Comparison of ENCODE assay signal across 19 cellular contexts in genomic region chr9:97801180-97801579, GRCh38. TPM values are rescaled to one million over a fixed set of nuclear protein-coding genes. Genes with fewer than 3 reads are reported as not detected.
DNase-seq lines count a peak whose midpoint lies in the region; ATAC-seq and TF ChIP-seq lines count a peak whose summit lies in the region.
"Had no signal": no experiment of that assay in that cellular context is flagged by ENCODE, and none has a peak within 500 bp of the region (broad histone marks: within the 10 kb centered on the region; RNA-seq: fewer than 3 reads in every experiment).

No MANE protein-coding gene starts in this region.

- H3K27ac ChIP-seq in PC-9: peak overlapping the region; percentile 85; the same call in 1 of the 2 replicates
- no peak overlapping the region for H3K27ac ChIP-seq in mesenchymal stem cell (ENCODE audit: low read length, poor library complexity, severe bottlenecking)
- H3K27ac ChIP-seq in testis: no peak overlapping the region

- no peaks in the 10 kb centered on the region for H3K9me2 ChIP-seq in PC-9 (ENCODE audit: insufficient read depth)

- TF ChIP-seq CTCF in Caco-2 (IDR thresholded peaks at IDR 0.05; ENCODE audit: insufficient read depth in 1 of 2, low read depth in 1 of 2, low read length in 1 of 2, severe bottlenecking in 1 of 2, unreplicated experiment in 1 of 2) (no peak), PC-9 (conservative IDR thresholded peaks at IDR 0.05) (no peak), type B pancreatic cell (conservative IDR thresholded peaks at IDR 0.05) (no peak), testis (IDR thresholded peaks at IDR 0.05) (no peak)

- no peaks in the 10 kb centered on the region for H3K9me3 ChIP-seq in Caco-2
- no peaks in the 10 kb centered on the region for H3K9me3 ChIP-seq in PC-9 (ENCODE audit: insufficient read depth, low read depth)
- H3K9me3 ChIP-seq in mesenchymal stem cell (ENCODE audit: control insufficient read depth, low read length): no peaks in the 10 kb centered on the region
- H3K9me3 ChIP-seq in testis: no peaks in the 10 kb centered on the region

- no peak for ATAC-seq in left colon
- ATAC-seq: GM12878, GM23338, HCT116 had no signal

- no peak overlapping the region for H3K4me2 ChIP-seq in PC-9
- H3K4me2 ChIP-seq in mesenchymal stem cell (ENCODE audit: low read length, poor library complexity, severe bottlenecking): no peak overlapping the region
- H3K4me2 ChIP-seq: GM23338 had no signal

- peak overlapping the region; percentile 42 for H2AK5ac ChIP-seq in mesenchymal stem cell (ENCODE audit: low read length, severe bottlenecking)

- H3K27ac Mint-ChIP-seq in Caco-2 (ENCODE audit: unreplicated experiment) (peak overlapping the region; percentile 92), type B pancreatic cell (no peak overlapping the region)
- H3K27ac Mint-ChIP-seq: CD4-positive, alpha-beta memory T cell; GM23338; H9 had no signal

- WGBS in mesenchymal stem cell: 66% methylated on average over 1 of the region's 1 CpG
- WGBS in testis, 2 donors: 71 to 93% methylated on average over 1 of the region's 1 CpG

- no peaks in the 10 kb centered on the region for H3K79me1 ChIP-seq in mesenchymal stem cell (replicated peaks; ENCODE audit: low read length, poor library complexity, severe bottlenecking)

- POLR2A ChIA-PET in Caco-2 (lab: Charles Lee): no interaction called here
- POLR2A ChIA-PET in PC-9 (lab: Charles Lee; ENCODE audit: unreplicated experiment): interaction anchor here (0.9 kb wide), 1 partner anchor 87 kb away, joined by 14 read pairs; no protein-coding TSS in a partner anchor

- H4K91ac ChIP-seq in mesenchymal stem cell (ENCODE audit: low read length): no peak overlapping the region

- no peaks in the 10 kb centered on the region for H3K79me2 ChIP-seq in PC-9 (ENCODE audit: low read depth)

- H2BK120ac ChIP-seq in mesenchymal stem cell (ENCODE audit: low read depth, low read length): no peak overlapping the region

- H3F3A ChIP-seq in PC-9 (ENCODE audit: insufficient read depth, low read depth): peaks cover 30% of the 10 kb centered on the region; the same call in 1 of the 2 replicates

- H3K9me3 Mint-ChIP-seq in Caco-2 (ENCODE audit: unreplicated experiment): no peaks in the 10 kb centered on the region
- H3K9me3 Mint-ChIP-seq in type B pancreatic cell: no peaks in the 10 kb centered on the region
- H3K9me3 Mint-ChIP-seq: CD4-positive, alpha-beta memory T cell had no signal

- H3K9ac ChIP-seq in mesenchymal stem cell (ENCODE audit: low read length): no peak overlapping the region

- BruUV-seq in Caco-2 (replicated peaks; lab: Mats Ljungman, UMichigan) (no TSS peak), PC-9 (replicated peaks; lab: Mats Ljungman, UMichigan) (no TSS peak)

- H4K20me1 ChIP-seq in PC-9 (ENCODE audit: insufficient read depth): no peaks in the 10 kb centered on the region

- H2BK12ac ChIP-seq in mesenchymal stem cell (ENCODE audit: low read length in 2 of 2): no peak overlapping the region

- H3K36me3 Mint-ChIP-seq in Caco-2 (ENCODE audit: insufficient read depth, unreplicated experiment) (peaks cover 16% of the 10 kb centered on the region), type B pancreatic cell (no peaks in the 10 kb centered on the region)
- H3K36me3 Mint-ChIP-seq: CD4-positive, alpha-beta memory T cell had no signal

- H3K4me1 Mint-ChIP-seq in Caco-2 (ENCODE audit: low read depth, unreplicated experiment): peaks cover 37% of the 10 kb centered on the region
- no peaks in the 10 kb centered on the region for H3K4me1 Mint-ChIP-seq in type B pancreatic cell (ENCODE audit: unreplicated experiment)

- H3K4me1 ChIP-seq in Caco-2 (peaks cover 42% of the 10 kb centered on the region), PC-9 (replicated peaks; ENCODE audit: insufficient read depth) (peaks cover 46% of the 10 kb centered on the region), mesenchymal stem cell (ENCODE audit: control insufficient read depth, insufficient read depth, low read depth, low read length) (peaks cover 16% of the 10 kb centered on the region), testis (no peaks in the 10 kb centered on the region)

- intact Hi-C loops in Caco-2 (cut with micrococcal nuclease; ENCODE audit: unreplicated experiment) (loop anchor here (5.0 kb wide), 1 partner anchor 101 kb away; no protein-coding TSS in a partner anchor), PC-9 (cut with micrococcal nuclease; ENCODE audit: unreplicated experiment) (loop anchor here (5.0 kb wide), 1 partner anchor 101 kb away; no protein-coding TSS in a partner anchor), left colon (cut with DNase I, micrococcal nuclease) (no loop called here), testis (cut with DNase I; ENCODE audit: low total_unique reads) (no loop called here)

- H3K27me3 Mint-ChIP-seq in Caco-2 (ENCODE audit: insufficient read depth, unreplicated experiment): no peaks in the 10 kb centered on the region
- peaks cover 33% of the 10 kb centered on the region for H3K27me3 Mint-ChIP-seq in type B pancreatic cell

- H3K14ac ChIP-seq in mesenchymal stem cell (ENCODE audit: low read length in 2 of 2): no peak overlapping the region

- CTCF ChIA-PET in Caco-2 (lab: Charles Lee): no interaction called here
- CTCF ChIA-PET in PC-9 (lab: Charles Lee): no interaction called here

- no peak overlapping the region for H3K23ac ChIP-seq in mesenchymal stem cell (ENCODE audit: low read length in 2 of 2)

- H3K4ac ChIP-seq in mesenchymal stem cell (ENCODE audit: low read depth in 1 of 2, low read length in 2 of 2): no peak overlapping the region

- H2AFZ ChIP-seq in PC-9 (no peak overlapping the region), mesenchymal stem cell (ENCODE audit: low read depth, low read length) (no peak overlapping the region)
- H2AFZ ChIP-seq: GM23338 had no signal

- TF ChIP-seq POLR2A in testis (IDR thresholded peaks at IDR 0.05): no peak

- H4K8ac ChIP-seq in mesenchymal stem cell (ENCODE audit: low read length): no peak overlapping the region

- no peaks in the 10 kb centered on the region for H3K27me3 ChIP-seq in Caco-2 (replicated peaks; ENCODE audit: control insufficient read depth, insufficient read depth, low read length)
- no peaks in the 10 kb centered on the region for H3K27me3 ChIP-seq in PC-9 (ENCODE audit: insufficient read depth, low read depth)
- peaks cover 0 to 36% of the 10 kb centered on the region in 2 experiments for H3K27me3 ChIP-seq in mesenchymal stem cell (ENCODE audit: control insufficient read depth in 1 of 2, insufficient read depth in 1 of 2, low read length in 2 of 2)
- H3K27me3 ChIP-seq in testis: no peaks in the 10 kb centered on the region

- H2BK5ac ChIP-seq in mesenchymal stem cell (ENCODE audit: low read depth, low read length, poor library complexity, severe bottlenecking): no peak overlapping the region

- H3K18ac ChIP-seq in mesenchymal stem cell (ENCODE audit: low read depth in 1 of 2, low read length in 2 of 2): no peak overlapping the region

- H3K4me3 Mint-ChIP-seq in Caco-2 (ENCODE audit: unreplicated experiment) (no peak overlapping the region), type B pancreatic cell (peak overlapping the region; percentile 42)
- H3K4me3 Mint-ChIP-seq: GM23338, H9 had no signal

- DNase-seq in Caco-2 (no peak), PC-9 (no peak), mesenchymal stem cell (no peak), type B pancreatic cell (ENCODE audit: extremely low spot score, unreplicated experiment) (no peak), left colon (no peak), testis (no peak)
- DNase-seq: C1 segment of cervical spinal cord; CD4-positive, alpha-beta memory T cell; COR-L47; DMS153; EL; GDM1; H9 had no signal

- H2BK15ac ChIP-seq in mesenchymal stem cell (ENCODE audit: low read depth, poor library complexity, severe bottlenecking): no peak overlapping the region

- H3K36me3 ChIP-seq in Caco-2 (ENCODE audit: control insufficient read depth, insufficient read depth, low read length): no peaks in the 10 kb centered on the region
- no peaks in the 10 kb centered on the region for H3K36me3 ChIP-seq in PC-9 (ENCODE audit: low read depth)
- no peaks in the 10 kb centered on the region for H3K36me3 ChIP-seq in mesenchymal stem cell (ENCODE audit: control insufficient read depth in 1 of 2, insufficient read depth in 2 of 2, low read depth in 1 of 2, low read length in 2 of 2)
- H3K36me3 ChIP-seq in testis (ENCODE audit: low read depth, missing control alignments): no peaks in the 10 kb centered on the region

- H3K4me3 ChIP-seq in Caco-2 (ENCODE audit: low read depth, low read length): no peak overlapping the region
- H3K4me3 ChIP-seq in PC-9: no peak overlapping the region
- no peak overlapping the region for H3K4me3 ChIP-seq in mesenchymal stem cell (ENCODE audit: insufficient read depth in 1 of 2, low read depth in 1 of 2, low read length in 2 of 2)
- no peak overlapping the region for H3K4me3 ChIP-seq in testis
- H3K4me3 ChIP-seq: GM12878, GM23338 had no signal

RNA-seq across cellular contexts. Expression of gene FOXE1, which starts 51.8 kb away (rescaled TPM):
- not detected in 2 replicates for total RNA-seq in Caco-2 (2022)
- 5.7 and 7.7 TPM in 2 replicates for total RNA-seq in PC-9 (2021)
- not detected for polyA plus RNA-seq in mesenchymal stem cell (2013, experiment 1 of 2)
- not detected for polyA plus RNA-seq in mesenchymal stem cell (2013, experiment 2 of 2)
- 2.4 and 4.2 TPM in 2 replicates for total RNA-seq in type B pancreatic cell (ENCODE audit: low replicate concordance)
- under 1 TPM in 1 of 2 donors, not detected in 1; 0.08 TPM for total RNA-seq in left colon
- 1 to 10 TPM; 1.1 to 1.9 TPM for total RNA-seq in testis
- 0.62 TPM for polyA plus RNA-seq in testis (ENCODE audit: insufficient read depth, low read depth, low replicate concordance)
- total RNA-seq: A172; A673; CD4-positive, alpha-beta memory T cell; GM12878; H4; H9 had no signal
- polyA plus RNA-seq: CD4-positive, alpha-beta memory T cell; GM12878; GM23338 had no signal

Comparison
In these comparisons a context has a peak if more than half of its experiments do, and no peak if none do; other contexts are left out.
1. intact Hi-C loops: an anchor here in Caco-2 (5.0 kb wide) and PC-9 (5.0 kb wide); none called in left colon and testis.